Comparison of ENCODE assay signal across 8 cellular contexts in genomic region chr10:63206997-63207952, GRCh38.
A peak's percentile ranks its signal among the peaks of the same experiment; 100 is the strongest.
DNase-seq lines count a peak whose midpoint lies in the region; ATAC-seq and TF ChIP-seq lines count a peak whose summit lies in the region.

No MANE protein-coding gene starts in this region.

- no peaks in the 10 kb centered on the region for H3K36me3 ChIP-seq in hepatocyte (replicated peaks; ENCODE audit: insufficient read depth, low read depth)

- H3K9me3 Mint-ChIP-seq in activated T-cell treated with anti-CD3 and anti-CD28 coated beads, Interleukin-2, amount 50 U/mL, for 24 hours, result no peaks in the 10 kb centered on the region
- H3K9me3 Mint-ChIP-seq in stimulated activated effector memory CD8-positive, alpha-beta T cell treated with anti-CD3 and anti-CD28 coated beads, Interleukin-12 subunit alpha, Interleukin-12 subunit beta, amount 100 ng/mL, for 72 hours, result peaks cover 4% of the 10 kb centered on the region

- H2AFZ ChIP-seq in hepatocyte, result no peak overlapping the region

- WGBS in hepatocyte (ENCODE audit: low lambda C conversion rate, missing lambda C conversion rate), result 68% methylated on average over 9 of the region's 9 CpGs

- H3K27me3 ChIP-seq in hepatocyte, result no peaks in the 10 kb centered on the region

- H3K4me3 ChIP-seq in hepatocyte, result no peak overlapping the region

- no peak for DNase-seq in activated T-cell treated with anti-CD3 and anti-CD28 coated beads, Interleukin-2, amount 50 U/mL, for 24 hours
- no peak for DNase-seq in activated T-cell treated with anti-CD3 and anti-CD28 coated beads, Interleukin-2, amount 50 U/mL, for 48 hours
- DNase-seq in KBM-7 (peak; percentile 16), hepatocyte (ENCODE audit: low spot score) (peak; percentile 8), NAMALWA (ENCODE audit: low spot score) (no peak), GM10248 (ENCODE audit: extremely low spot score) (no peak)
- DNase-seq in stimulated activated effector memory CD8-positive, alpha-beta T cell treated with anti-CD3 and anti-CD28 coated beads, Interleukin-12 subunit alpha, Interleukin-12 subunit beta, amount 100 ng/mL, for 72 hours (ENCODE audit: low spot score in 2 of 2), result no peak

- peak; percentile 70 for ATAC-seq in stimulated activated effector memory CD8-positive, alpha-beta T cell treated with anti-CD3 and anti-CD28 coated beads, Interleukin-12 subunit alpha, Interleukin-12 subunit beta, amount 100 ng/mL, for 72 hours

- H3K4me1 Mint-ChIP-seq in activated T-cell treated with anti-CD3 and anti-CD28 coated beads, Interleukin-2, amount 50 U/mL, for 24 hours (ENCODE audit: low read depth), result peaks cover 69% of the 10 kb centered on the region
- H3K4me1 Mint-ChIP-seq in stimulated activated effector memory CD8-positive, alpha-beta T cell treated with anti-CD3 and anti-CD28 coated beads, Interleukin-12 subunit alpha, Interleukin-12 subunit beta, amount 100 ng/mL, for 72 hours, result peaks cover 57% of the 10 kb centered on the region

- H3K27ac ChIP-seq in angular gyrus (ENCODE audit: low read depth, low read length) (peak overlapping the region; percentile 34), hepatocyte (peak overlapping the region; percentile 67)

- H3K79me2 ChIP-seq in hepatocyte, result peaks cover 48% of the 10 kb centered on the region

- POLR2A ChIA-PET in GM10248 (lab: Yijun Ruan, JAX), result no interaction called here

- no peaks in the 10 kb centered on the region for H3K9me3 ChIP-seq in hepatocyte (ENCODE audit: low read depth)

- H3K27me3 Mint-ChIP-seq in activated T-cell treated with anti-CD3 and anti-CD28 coated beads, Interleukin-2, amount 50 U/mL, for 24 hours, result no peaks in the 10 kb centered on the region

- peaks cover 10% of the 10 kb centered on the region for H3K4me1 ChIP-seq in hepatocyte (ENCODE audit: insufficient read depth)

- H3K36me3 Mint-ChIP-seq in activated T-cell treated with anti-CD3 and anti-CD28 coated beads, Interleukin-2, amount 50 U/mL, for 24 hours (ENCODE audit: low read depth), result peaks cover 81% of the 10 kb centered on the region
- H3K36me3 Mint-ChIP-seq in stimulated activated effector memory CD8-positive, alpha-beta T cell treated with anti-CD3 and anti-CD28 coated beads, Interleukin-12 subunit alpha, Interleukin-12 subunit beta, amount 100 ng/mL, for 72 hours, result peaks cover 70% of the 10 kb centered on the region

- H3K4me2 ChIP-seq in hepatocyte, result peak overlapping the region; percentile 26

- peak overlapping the region; percentile 41 for H3K4me3 Mint-ChIP-seq in activated T-cell treated with anti-CD3 and anti-CD28 coated beads, Interleukin-2, amount 50 U/mL, for 24 hours
- peak overlapping the region; percentile 30 for H3K4me3 Mint-ChIP-seq in stimulated activated effector memory CD8-positive, alpha-beta T cell treated with anti-CD3 and anti-CD28 coated beads, Interleukin-12 subunit alpha, Interleukin-12 subunit beta, amount 100 ng/mL, for 72 hours

- TF ChIP-seq CTCF in hepatocyte (IDR thresholded peaks at IDR 0.05; ENCODE audit: poor library complexity) (no peak), GM10248 (IDR thresholded peaks at IDR 0.05; ENCODE audit: control extremely low read depth, extremely low read depth, low read depth, missing control alignments) (no peak)

- H3K27ac Mint-ChIP-seq in activated T-cell treated with anti-CD3 and anti-CD28 coated beads, Interleukin-2, amount 50 U/mL, for 24 hours, result peak overlapping the region; percentile 79
- H3K27ac Mint-ChIP-seq in stimulated activated effector memory CD8-positive, alpha-beta T cell treated with anti-CD3 and anti-CD28 coated beads, Interleukin-12 subunit alpha, Interleukin-12 subunit beta, amount 100 ng/mL, for 72 hours, result peak overlapping the region; percentile 41

- CTCF ChIA-PET in GM10248 (lab: Yijun Ruan, JAX), result interaction anchor here (1.0 to 2.3 kb wide), 8 partner anchors 8 to 513 kb away, joined by 3 to 8 read pairs (median 5); no protein-coding TSS in a partner anchor

- H4K20me1 ChIP-seq in hepatocyte (ENCODE audit: insufficient read depth, poor library complexity, severe bottlenecking), result peaks cover 27% of the 10 kb centered on the region

- in situ Hi-C loops in KBM-7 (cut with MboI; ENCODE audit: low pct_unique_long_range_greater_than_20kb, low sequenced_read_pairs), result no loop called here

- H3K9me2 ChIP-seq in hepatocyte (replicated peaks; ENCODE audit: insufficient read depth), result no peaks in the 10 kb centered on the region

Comparison
In these comparisons a context has a peak if more than half of its experiments do, and no peak if none do; other contexts are left out.
1. DNase-seq: peak in KBM-7 (single experiment) and hepatocyte (single experiment); none in activated T-cell treated with anti-CD3 and anti-CD28 coated beads, Interleukin-2, amount 50 U/mL, for 24 hours (single experiment), activated T-cell treated with anti-CD3 and anti-CD28 coated beads, Interleukin-2, amount 50 U/mL, for 48 hours (0 of 2), stimulated activated effector memory CD8-positive, alpha-beta T cell treated with anti-CD3 and anti-CD28 coated beads, Interleukin-12 subunit alpha, Interleukin-12 subunit beta, amount 100 ng/mL, for 72 hours (0 of 2), NAMALWA (single experiment) and GM10248 (single experiment).